ENCODE assay signal across 15 cellular contexts in genomic region chr9:115341401-115341800, GRCh38.
"Had no signal": no experiment of that assay in that cellular context is flagged by ENCODE, and none has a peak within 500 bp of the region (broad histone marks: within the 10 kb centered on the region; RNA-seq: fewer than 3 reads in every experiment).

No MANE protein-coding gene starts in this region.

- ATAC-seq: activated T-cell treated with anti-CD3 and anti-CD28 coated beads, Interleukin-2, amount 50 U/mL, for 72 hours; stimulated activated memory B cell treated with anti-CD40 and anti-IgM and Interleukin-4, amounts not matched to agents 10 μg/mL and 1 μg/mL and 100 μg/mL, for 72 hours had no signal

- H3K27ac ChIP-seq: cardiac muscle cell, colonic mucosa, neural progenitor cell, parathyroid adenoma, SJSA1 had no signal

- H3K4me3 Mint-ChIP-seq: activated CD4-positive, alpha-beta memory T cell treated with anti-CD3 and anti-CD28 coated beads, Interleukin-2, amount 10 ng/mL, durations not matched to agents 7 days and 5 days; activated T-cell treated with anti-CD3 and anti-CD28 coated beads, Interleukin-2, amount 50 U/mL, for 72 hours; neural progenitor cell; stimulated activated memory B cell treated with anti-CD40 and anti-IgM and Interleukin-4, amounts not matched to agents 10 μg/mL and 1 μg/mL and 100 μg/mL, for 72 hours; type B pancreatic cell had no signal

- H3K4me1 Mint-ChIP-seq: activated CD4-positive, alpha-beta memory T cell treated with anti-CD3 and anti-CD28 coated beads, Interleukin-2, amount 10 ng/mL, durations not matched to agents 7 days and 5 days; neural progenitor cell; stimulated activated memory B cell treated with anti-CD40 and anti-IgM and Interleukin-4, amounts not matched to agents 10 μg/mL and 1 μg/mL and 100 μg/mL, for 72 hours had no signal

- H3K4me3 ChIP-seq: cardiac muscle cell, colonic mucosa, neural progenitor cell, SJSA1 had no signal

- DNase-seq: activated CD4-positive, alpha-beta memory T cell treated with anti-CD3 and anti-CD28 coated beads, Interleukin-2, amount 10 ng/mL, durations not matched to agents 7 days and 5 days; activated CD8-positive, alpha-beta memory T cell treated with anti-CD3 and anti-CD28 coated beads, Interleukin-2, amount 50 U/mL, for 4 hours; activated T-cell treated with anti-CD3 and anti-CD28 coated beads, Interleukin-2, amount 50 U/mL, for 72 hours; colonic mucosa; effector CD8-positive, alpha-beta T cell; retina; stimulated activated CD4-positive, alpha-beta T cell treated with anti-CD3 and anti-CD28 coated beads, Interleukin-1b, Interleukin-23, amount 100 ng/mL, for 48 hours; T-helper 9 cell had no signal

- H3K27me3 ChIP-seq: cardiac muscle cell, colonic mucosa, neural progenitor cell, SJSA1 had no signal

- H3K27ac Mint-ChIP-seq: activated CD4-positive, alpha-beta memory T cell treated with anti-CD3 and anti-CD28 coated beads, Interleukin-2, amount 10 ng/mL, durations not matched to agents 7 days and 5 days; activated T-cell treated with anti-CD3 and anti-CD28 coated beads, Interleukin-2, amount 50 U/mL, for 72 hours; neural progenitor cell; stimulated activated memory B cell treated with anti-CD40 and anti-IgM and Interleukin-4, amounts not matched to agents 10 μg/mL and 1 μg/mL and 100 μg/mL, for 72 hours; type B pancreatic cell had no signal

- H3K9me3 Mint-ChIP-seq: activated CD4-positive, alpha-beta memory T cell treated with anti-CD3 and anti-CD28 coated beads, Interleukin-2, amount 10 ng/mL, durations not matched to agents 7 days and 5 days; activated T-cell treated with anti-CD3 and anti-CD28 coated beads, Interleukin-2, amount 50 U/mL, for 72 hours; neural progenitor cell; stimulated activated memory B cell treated with anti-CD40 and anti-IgM and Interleukin-4, amounts not matched to agents 10 μg/mL and 1 μg/mL and 100 μg/mL, for 72 hours; type B pancreatic cell had no signal

- H3K9me3 ChIP-seq: colonic mucosa had no signal

- FAIRE-seq: islet of Langerhans had no signal

- H3K4me1 ChIP-seq: colonic mucosa, neural progenitor cell, parathyroid adenoma, SJSA1 had no signal

- H3K36me3 ChIP-seq: cardiac muscle cell, colonic mucosa, neural progenitor cell, SJSA1 had no signal

- H3K36me3 Mint-ChIP-seq: neural progenitor cell; stimulated activated memory B cell treated with anti-CD40 and anti-IgM and Interleukin-4, amounts not matched to agents 10 μg/mL and 1 μg/mL and 100 μg/mL, for 72 hours; type B pancreatic cell had no signal
